In genomic region chr10:11499425-11500071, GRCh38 we compare ENCODE assay signal across 1 cellular context.
A peak's percentile ranks its signal among the peaks of the same experiment; 100 is the strongest.
TF ChIP-seq lines count a peak whose summit lies in the region.

No MANE protein-coding gene starts in this region.

TF ChIP-seq in K562, 482 proteins besides CTCF, POLR2A, EP300 and RAD21 (continued from another document and continues in another):
- TF ChIP-seq BCLAF1 (IDR thresholded peaks at IDR 0.05; ENCODE audit: borderline replicate concordance in 1 of 2, control insufficient read depth in 1 of 2, low read depth in 2 of 2, low read length in 1 of 2) (no peak), RREB1 (CRISPR knock-in tag; IDR thresholded peaks at IDR 0.05) (peak; percentile 59; the same call in 1 of the 2 replicates), ZNF347 (CRISPR knock-in tag; IDR thresholded peaks at IDR 0.05; ENCODE audit: low read depth) (no peak), ZNF695 (CRISPR knock-in tag; IDR thresholded peaks at IDR 0.05) (no peak), MEIS2 (IDR thresholded peaks at IDR 0.05; ENCODE audit: partially characterized antibody) (peak; percentile 70), CREB5 (CRISPR knock-in tag; IDR thresholded peaks at IDR 0.05) (no peak), LEF1 (IDR thresholded peaks at IDR 0.05) (peak; percentile 90), GABPB1 (CRISPR knock-in tag; IDR thresholded peaks at IDR 0.05) (no peak), TEAD1 (CRISPR knock-in tag; IDR thresholded peaks at IDR 0.05) (peak; percentile 18 to 53; a peak in 1 of 4 replicates), NCOA6 (IDR thresholded peaks at IDR 0.05) (no peak), LCOR (CRISPR knock-in tag; IDR thresholded peaks at IDR 0.05) (peak; percentile 83), U2AF1 (optimal IDR thresholded peaks at IDR 0.05; ENCODE audit: low read depth, low read length) (no peak), ZSCAN29 (IDR thresholded peaks at IDR 0.05) (no peak), POU5F1 (IDR thresholded peaks at IDR 0.05; ENCODE audit: borderline replicate concordance, low read depth, low read length, partially characterized antibody) (no peak), ELF1 (tag; IDR thresholded peaks at IDR 0.05) (no peak), ZNF165 (CRISPR knock-in tag; IDR thresholded peaks at IDR 0.05; ENCODE audit: borderline replicate concordance) (no peak), MCM3 (IDR thresholded peaks at IDR 0.05) (no peak), PURB (CRISPR knock-in tag; IDR thresholded peaks at IDR 0.05; ENCODE audit: low read depth) (no peak), SOX6 (IDR thresholded peaks at IDR 0.05) (peak; percentile 96), ATF7 (IDR thresholded peaks at IDR 0.05) (peak; percentile 99), RB1 (IDR thresholded peaks at IDR 0.05; ENCODE audit: low read depth) (no peak), SUPT5H (IDR thresholded peaks at IDR 0.05) (no peak), DEAF1 (CRISPR knock-in tag; IDR thresholded peaks at IDR 0.05) (no peak), ARID2 (IDR thresholded peaks at IDR 0.05) (no peak), MTF1 (CRISPR knock-in tag; IDR thresholded peaks at IDR 0.05; ENCODE audit: borderline replicate concordance) (no peak), SAFB (IDR thresholded peaks at IDR 0.05; ENCODE audit: borderline replicate concordance, low read depth, low read length) (no peak), MEF2D (tag; conservative IDR thresholded peaks at IDR 0.05; ENCODE audit: low read depth) (no peak), XRCC3 (IDR thresholded peaks at IDR 0.05) (no peak), MTA2 (IDR thresholded peaks at IDR 0.05; ENCODE audit: low read depth) (peak; percentile 92), BRD9 (IDR thresholded peaks at IDR 0.05; ENCODE audit: low read depth, partially characterized antibody) (no peak), ZNF212 (CRISPR knock-in tag; IDR thresholded peaks at IDR 0.05) (no peak), KDM2B (CRISPR knock-in tag; IDR thresholded peaks at IDR 0.05) (no peak), BRCA1 (IDR thresholded peaks at IDR 0.05) (no peak), BRCA1 (CRISPR knock-in tag; IDR thresholded peaks at IDR 0.05) (no peak), ZNF592 (IDR thresholded peaks at IDR 0.05) (peak; percentile 78), CBFB (CRISPR knock-in tag; IDR thresholded peaks at IDR 0.05) (no peak), BCL6 (CRISPR knock-in tag; IDR thresholded peaks at IDR 0.05) (no peak), GABPB2 (CRISPR knock-in tag; conservative IDR thresholded peaks at IDR 0.05) (no peak), CLOCK (CRISPR knock-in tag; IDR thresholded peaks at IDR 0.05; ENCODE audit: borderline replicate concordance) (no peak), ZNF584 (CRISPR knock-in tag; IDR thresholded peaks at IDR 0.05; ENCODE audit: low read depth) (peak; percentile 48; the same call in 1 of the 2 replicates), PRPF4 (IDR thresholded peaks at IDR 0.05; ENCODE audit: insufficient read depth, low read depth, low read length, poor library complexity, severe bottlenecking) (no peak), THAP12 (CRISPR knock-in tag; IDR thresholded peaks at IDR 0.05) (no peak)
